ENCODE assay signal across 8 cellular contexts in the genomic region with DNA sequence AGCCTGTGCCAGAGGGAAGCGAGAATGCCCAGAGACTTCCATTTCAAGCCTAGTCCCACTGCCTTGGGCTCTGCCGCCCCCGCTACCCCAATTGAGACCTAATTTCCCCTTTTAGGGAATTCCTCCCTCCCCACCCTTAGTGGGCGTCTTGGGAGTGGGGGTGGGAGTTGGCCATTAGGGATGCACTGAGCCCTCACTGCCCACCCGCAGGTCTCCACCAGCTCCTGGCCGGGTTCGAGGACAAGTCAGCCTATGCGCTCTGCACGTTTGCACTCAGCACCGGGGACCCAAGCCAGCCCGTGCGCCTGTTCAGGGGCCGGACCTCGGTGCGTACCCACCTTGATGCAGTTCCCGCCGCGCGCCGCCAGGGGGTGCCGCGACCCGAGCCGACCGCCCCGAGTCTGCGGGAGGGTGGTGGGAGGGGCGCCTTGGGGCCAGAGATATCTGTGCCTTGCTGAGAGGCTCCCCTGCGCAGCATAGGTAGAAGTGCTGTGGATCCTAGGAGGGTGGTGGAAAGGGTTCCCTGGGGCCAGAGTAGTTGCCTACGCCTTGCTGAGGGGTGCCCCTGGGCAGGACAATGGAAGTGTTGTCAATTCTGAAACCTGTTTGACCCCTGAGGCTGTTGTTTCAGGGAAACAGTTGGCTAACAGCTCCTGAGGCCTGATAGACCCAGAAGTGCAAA. TPM values are rescaled to one million over a fixed set of nuclear protein-coding genes. Genes with fewer than 3 reads are reported as not detected.
A peak's percentile ranks its signal among the peaks of the same experiment; 100 is the strongest.
DNase-seq lines count a peak whose midpoint lies in the region; ATAC-seq, FAIRE-seq and TF ChIP-seq lines count a peak whose summit lies in the region.

No MANE protein-coding gene starts in this region.

- H3K4me1 Mint-ChIP-seq in activated CD4-positive, alpha-beta memory T cell treated with anti-CD3 and anti-CD28 coated beads, Interleukin-2, amount 10 ng/mL, durations not matched to agents 7 days and 5 days, result peaks cover 12% of the 10 kb centered on the region
- peaks cover 0 to 3% of the 10 kb centered on the region in 2 donors for H3K4me1 Mint-ChIP-seq in natural killer cell

- peaks cover 17% of the 10 kb centered on the region for H3K36me3 Mint-ChIP-seq in activated CD4-positive, alpha-beta memory T cell treated with anti-CD3 and anti-CD28 coated beads, Interleukin-2, amount 10 ng/mL, durations not matched to agents 7 days and 5 days (ENCODE audit: low read depth)
- H3K36me3 Mint-ChIP-seq in natural killer cell, result peaks cover 9% of the 10 kb centered on the region

- H3K23ac ChIP-seq in H1 (ENCODE audit: insufficient read length), result no peak overlapping the region

- 0 out of 2 replicates have a peak, but pooled peaks cover 2% of the 10 kb centered on the region for H3K79me1 ChIP-seq in H1 (ENCODE audit: low read depth, low read length)

- H3K4me3 ChIP-seq in BLaER1 (no peak overlapping the region), H1 (ENCODE audit: extremely low read depth in 1 of 4, insufficient read depth in 2 of 4, low read depth in 3 of 4, low read length in 4 of 4) (no peak overlapping the region), stomach (peak overlapping the region in 1 of 4 donors; percentile 23)

- peak; percentile 55 for ATAC-seq in GM19438 (IDR thresholded peaks at IDR 0.05; ENCODE audit: low read depth, unreplicated experiment)
- ATAC-seq in natural killer cell, result peak; percentile 87 to 99 (median 94)
- ATAC-seq in GM21528 (IDR thresholded peaks at IDR 0.05; ENCODE audit: low FRiP score, unreplicated experiment), result no peak

- H3K27ac Mint-ChIP-seq in activated CD4-positive, alpha-beta memory T cell treated with anti-CD3 and anti-CD28 coated beads, Interleukin-2, amount 10 ng/mL, durations not matched to agents 7 days and 5 days, result no peak overlapping the region
- H3K27ac Mint-ChIP-seq in natural killer cell, result no peak overlapping the region

- POLR2A ChIA-PET in activated CD4-positive, alpha-beta memory T cell treated with anti-CD3 and anti-CD28 coated beads, Interleukin-2, amount 10 ng/mL, durations not matched to agents 7 days and 5 days (lab: Charles Lee), result interaction anchor here (0.9 to 1.8 kb wide), 4 partner anchors 9 to 99 kb away, joined by 3 to 8 read pairs (median 3); a partner anchor contains a TSS
- POLR2A ChIA-PET in H1 (lab: Charles Lee; ENCODE audit: partially characterized antibody), result interaction anchor here (1.2 to 8.7 kb wide), 5 partner anchors 9 to 30 kb away, joined by 3 to 46 read pairs (median 7); a partner anchor contains a TSS

- H2BK5ac ChIP-seq in H1 (ENCODE audit: low read depth, low read length), result no peak overlapping the region; the same call in 1 of the 2 replicates

- no peak for FAIRE-seq in H1 (lab: Jason Lieb, UNC)

- TF ChIP-seq RAD21 in H1 (IDR thresholded peaks at IDR 0.05 in 1 of 2, conservative IDR thresholded peaks at IDR 0.05 in 1 of 2; ENCODE audit: low read depth in 2 of 2, low read length in 2 of 2), result peak; percentile 72 to 88

- 27% methylated on average over 30 of the region's 30 CpGs; no CpG with 5 or more reads in 1 of the 2 experiments for WGBS in H1 (ENCODE audit: extremely low coverage in 1 of 2, insufficient coverage in 1 of 2, insufficient read length in 1 of 2, insufficient replicate concordance in 2 of 2, low coverage in 1 of 2, low lambda C conversion rate in 2 of 2, missing lambda C conversion rate in 1 of 2), 2 experiments
- WGBS in stomach, 5 donors, result 14 to 43% (median 17%) methylated on average over 14 to 30 of the region's 30 CpGs

- TF ChIP-seq POLR2A in H1 (IDR thresholded peaks at IDR 0.05; ENCODE audit: control extremely low read depth in 1 of 2, low read depth in 2 of 2, low read length in 2 of 2) (no peak), stomach (IDR thresholded peaks at IDR 0.05) (no peak)

- H3K27me3 Mint-ChIP-seq in activated CD4-positive, alpha-beta memory T cell treated with anti-CD3 and anti-CD28 coated beads, Interleukin-2, amount 10 ng/mL, durations not matched to agents 7 days and 5 days, result no peaks in the 10 kb centered on the region
- no peaks in the 10 kb centered on the region for H3K27me3 Mint-ChIP-seq in natural killer cell (ENCODE audit: low read depth in 2 of 2)

- no peak overlapping the region for H3K56ac ChIP-seq in H1 (replicated peaks; ENCODE audit: insufficient read length, low read depth, low read length)

- no peak overlapping the region for H3K4me3 Mint-ChIP-seq in activated CD4-positive, alpha-beta memory T cell treated with anti-CD3 and anti-CD28 coated beads, Interleukin-2, amount 10 ng/mL, durations not matched to agents 7 days and 5 days
- H3K4me3 Mint-ChIP-seq in natural killer cell, result no peak overlapping the region

- H3K18ac ChIP-seq in H1 (ENCODE audit: extremely low read depth, low read length), result no peak overlapping the region

- DNase-seq in NCI-H1092 (lab: John Stamatoyannopoulos, UW) (peak; percentile 42), H1 (ENCODE audit: low read depth in 1 of 2, low spot score in 2 of 2) (peak in 1 of 2 experiments; percentile 98), natural killer cell (peak; percentile 66), stomach (peak; percentile 75)
- peak; percentile 79 for DNase-seq in activated CD4-positive, alpha-beta memory T cell treated with anti-CD3 and anti-CD28 coated beads, Interleukin-2, amount 10 ng/mL, durations not matched to agents 7 days and 5 days

- H3K9me3 Mint-ChIP-seq in activated CD4-positive, alpha-beta memory T cell treated with anti-CD3 and anti-CD28 coated beads, Interleukin-2, amount 10 ng/mL, durations not matched to agents 7 days and 5 days, result no peaks in the 10 kb centered on the region
- no peaks in the 10 kb centered on the region for H3K9me3 Mint-ChIP-seq in natural killer cell

- H2BK12ac ChIP-seq in H1 (ENCODE audit: low read depth, low read length), result no peak overlapping the region

- no peaks in the 10 kb centered on the region for H3K27me3 ChIP-seq in BLaER1
- H3K27me3 ChIP-seq in H1 (replicated peaks in 1 of 4; ENCODE audit: control insufficient read depth in 3 of 4, extremely low read depth in 1 of 4, insufficient read depth in 3 of 4, low read length in 3 of 4), result no peaks in the 10 kb centered on the region
- H3K27me3 ChIP-seq in stomach, result no peaks in the 10 kb centered on the region

- no peak overlapping the region for H4K8ac ChIP-seq in H1 (ENCODE audit: extremely low read depth, insufficient read depth, low read length)

- H3K9me3 ChIP-seq in BLaER1 (no peaks in the 10 kb centered on the region), H1 (ENCODE audit: insufficient read depth in 2 of 2, low read depth in 1 of 2, low read length in 1 of 2) (no peaks in the 10 kb centered on the region), stomach (no peaks in the 10 kb centered on the region)

- no peak overlapping the region for H2BK120ac ChIP-seq in H1 (replicated peaks; ENCODE audit: low read depth, low read length)

- no peak overlapping the region for H3K14ac ChIP-seq in H1 (ENCODE audit: insufficient read length)

- H3K27ac ChIP-seq in BLaER1, result no peak overlapping the region
- H3K27ac ChIP-seq in H1 (ENCODE audit: low read depth, low read length), result no peak overlapping the region
- peak overlapping the region in 1 of 5 donors; percentile 35 for H3K27ac ChIP-seq in stomach

- TF ChIP-seq CTCF in H1 (IDR thresholded peaks at IDR 0.05; ENCODE audit: control extremely low read depth in 1 of 3, insufficient read depth in 1 of 3, low read depth in 1 of 3, low read length in 3 of 3) (peak; percentile 86 to 90 (median 89)), natural killer cell (IDR thresholded peaks at IDR 0.05) (peak; percentile 87), stomach (IDR thresholded peaks at IDR 0.05) (peak in 6 of 7 experiments; percentile 4 to 97 (median 90))

- H3K4ac ChIP-seq in H1 (replicated peaks; ENCODE audit: insufficient read length, low read depth, low read length), result no peak overlapping the region

- intact Hi-C loops in natural killer cell (cut with micrococcal nuclease), result no loop called here
- intact Hi-C loops in stomach (cut with DNase I; ENCODE audit: low total_unique reads), result no loop called here

- H4K20me1 ChIP-seq in BLaER1 (peaks cover 22% of the 10 kb centered on the region), H1 (replicated peaks in 1 of 2; ENCODE audit: control insufficient read depth in 1 of 2, insufficient read depth in 2 of 2, low read length in 2 of 2) (peaks cover 0 to under 1% of the 10 kb centered on the region in 2 experiments)

- no peak overlapping the region for H2AFZ ChIP-seq in H1 (ENCODE audit: low read length)

- no peak overlapping the region for H2BK20ac ChIP-seq in H1 (ENCODE audit: low read length)

- H3K4me1 ChIP-seq in BLaER1, result peaks cover 35% of the 10 kb centered on the region
- H3K4me1 ChIP-seq in H1 (replicated peaks in 1 of 4; ENCODE audit: control insufficient read depth in 3 of 4, insufficient read depth in 4 of 4, low read length in 3 of 4), result peaks cover 0 to 2% (median 0%) of the 10 kb centered on the region in 4 experiments; a peak in 2 of 7 replicates
- peaks cover 8 to 24% (median 10%) of the 10 kb centered on the region in 4 donors for H3K4me1 ChIP-seq in stomach

- CTCF ChIA-PET in activated CD4-positive, alpha-beta memory T cell treated with anti-CD3 and anti-CD28 coated beads, Interleukin-2, amount 10 ng/mL, durations not matched to agents 7 days and 5 days (lab: Charles Lee), result interaction anchor here (0.6 to 7.5 kb wide), 22 partner anchors 8 to 416 kb away, joined by 3 to 73 read pairs (median 4); a partner anchor contains a TSS
- CTCF ChIA-PET in H1 (lab: Charles Lee; ENCODE audit: partially characterized antibody), result interaction anchor here (0.6 to 9.5 kb wide), 33 partner anchors 8 to 1873 kb away, joined by 3 to 158 read pairs (median 4); a partner anchor contains a TSS

- no peaks in the 10 kb centered on the region for H3K79me2 ChIP-seq in H1 (ENCODE audit: control insufficient read depth in 1 of 2, insufficient read depth in 2 of 2, low read length in 2 of 2)

- TF ChIP-seq EP300 in H1 (IDR thresholded peaks at IDR 0.05; ENCODE audit: borderline replicate concordance in 1 of 2, low read depth in 2 of 2, low read length in 2 of 2) (peak in 1 of 2 experiments; percentile 19; a peak in 1 of 3 replicates), stomach (IDR thresholded peaks at IDR 0.05) (no peak)

- 0 out of 2 replicates have a peak overlapping the region, but pooled peaks have one; percentile 22 for H3K4me2 ChIP-seq in BLaER1
- no peak overlapping the region for H3K4me2 ChIP-seq in H1 (ENCODE audit: insufficient read depth in 1 of 2, low read depth in 2 of 2, low read length in 2 of 2)

- H3K36me3 ChIP-seq in BLaER1, result peaks cover 89% of the 10 kb centered on the region
- H3K36me3 ChIP-seq in H1 (ENCODE audit: control insufficient read depth in 2 of 4, insufficient read depth in 4 of 4, low read length in 3 of 4), result peaks cover 4 to 40% (median 19%) of the 10 kb centered on the region in 4 experiments
- H3K36me3 ChIP-seq in stomach, result peaks cover 23 to 79% (median 78%) of the 10 kb centered on the region in 4 donors

- no peak overlapping the region for H2AK5ac ChIP-seq in H1 (ENCODE audit: low read depth, low read length)

- H3K9ac ChIP-seq in BLaER1 (no peak overlapping the region), H1 (replicated peaks in 1 of 4; ENCODE audit: extremely low read depth in 1 of 4, low read depth in 3 of 4, low read length in 3 of 4) (no peak overlapping the region)

- no peak overlapping the region for H2BK15ac ChIP-seq in H1 (ENCODE audit: low read length)

- H3K23me2 ChIP-seq in H1 (ENCODE audit: low read depth, low read length), result no peaks in the 10 kb centered on the region; the same call in 1 of the 2 replicates

- no peak overlapping the region for H4K5ac ChIP-seq in H1 (ENCODE audit: insufficient read length, low read depth, low read length)

- no peak overlapping the region for H4K91ac ChIP-seq in H1 (replicated peaks; ENCODE audit: insufficient read length, low read length)

RNA-seq across cellular contexts. Expression of a gene that starts 9.2 kb away (rescaled TPM):
- 10 to 100 TPM; 42.3 to 49.2 TPM for total RNA-seq in activated CD4-positive, alpha-beta memory T cell treated with anti-CD3 and anti-CD28 coated beads, Interleukin-2, amount 10 ng/mL, durations not matched to agents 7 days and 5 days
- 80.9 and 94.0 TPM in 2 replicates for total RNA-seq in H1 (2021; fragmentation: NEBNext Ultra II Directional; extraction: Animal tissue kit (Norgen Biotek cat#: 25700))
- 88.2 and 90.3 TPM in 2 replicates for polyA plus RNA-seq in H1 (2011; rRNA removed)
- polyA plus RNA-seq in H1 (2011; cell fraction: cytosol; rRNA removed), result 76.8 TPM
- polyA plus RNA-seq in H1 (2011; cell fraction: nucleus; rRNA removed), result 68.8 TPM
- polyA plus RNA-seq in H1 (2012, experiment 1 of 2), result 78.5 to 95.4 TPM (median 90.5 TPM) in 4 replicates
- 85.8 TPM for polyA plus RNA-seq in H1 (2012, experiment 2 of 2)
- 73.6 TPM for polyA plus RNA-seq in H1 (2013, experiment 1 of 2)
- 72.9 TPM for polyA plus RNA-seq in H1 (2013, experiment 2 of 2)
- 14.7 and 15.6 TPM in 2 replicates for polyA minus RNA-seq in H1 (2011; rRNA and poly(A)+ RNA removed)
- 22.7 TPM for polyA minus RNA-seq in H1 (2011; cell fraction: cytosol; rRNA and poly(A)+ RNA removed)
- 13.9 TPM for polyA minus RNA-seq in H1 (2011; cell fraction: nucleus; rRNA and poly(A)+ RNA removed)
- 10 to 100 TPM; 49.6 to 53.2 (median 50.2) TPM for total RNA-seq in natural killer cell
- total RNA-seq in stomach, result 10 to 100 TPM; 11.1 to 57.1 (median 36.9) TPM
- polyA plus RNA-seq in stomach, result 100 to 1,000 TPM in 1 of 3 donors, 10 to 100 TPM in 2; 58.8 to 105 (median 78.9) TPM

RNA-seq across cellular contexts. Expression of a gene that starts 14.0 kb away (rescaled TPM):
- 10 to 100 TPM; 66.6 to 68.3 TPM for total RNA-seq in activated CD4-positive, alpha-beta memory T cell treated with anti-CD3 and anti-CD28 coated beads, Interleukin-2, amount 10 ng/mL, durations not matched to agents 7 days and 5 days
- 42.0 and 43.8 TPM in 2 replicates for total RNA-seq in H1 (2021; fragmentation: NEBNext Ultra II Directional; extraction: Animal tissue kit (Norgen Biotek cat#: 25700))
- 29.4 and 31.2 TPM in 2 replicates for polyA plus RNA-seq in H1 (2011; rRNA removed)
- polyA plus RNA-seq in H1 (2011; cell fraction: cytosol; rRNA removed), result 51.1 TPM
- 35.3 TPM for polyA plus RNA-seq in H1 (2011; cell fraction: nucleus; rRNA removed)
- 37.0 to 47.9 TPM (median 45.6 TPM) in 4 replicates for polyA plus RNA-seq in H1 (2012, experiment 1 of 2)
- 29.9 TPM for polyA plus RNA-seq in H1 (2012, experiment 2 of 2)
- 48.3 TPM for polyA plus RNA-seq in H1 (2013, experiment 1 of 2)
- 56.7 TPM for polyA plus RNA-seq in H1 (2013, experiment 2 of 2)
- 11.3 and 15.2 TPM in 2 replicates for polyA minus RNA-seq in H1 (2011; rRNA and poly(A)+ RNA removed)
- polyA minus RNA-seq in H1 (2011; cell fraction: cytosol; rRNA and poly(A)+ RNA removed), result 16.9 TPM
- 12.4 TPM for polyA minus RNA-seq in H1 (2011; cell fraction: nucleus; rRNA and poly(A)+ RNA removed)
- 10 to 100 TPM; 47.8 to 52.6 (median 52.4) TPM for total RNA-seq in natural killer cell
- total RNA-seq in stomach, result 100 to 1,000 TPM in 1 of 5 donors, 10 to 100 TPM in 3, 1 to 10 TPM in 1; 2.3 to 108 (median 49.1) TPM
- polyA plus RNA-seq in stomach, result 10 to 100 TPM; 45.5 to 80.8 (median 55.6) TPM

RNA-seq across cellular contexts. Expression of a gene that starts 20.5 kb away (rescaled TPM):
- 1 to 10 TPM; 1.6 to 1.8 TPM for total RNA-seq in activated CD4-positive, alpha-beta memory T cell treated with anti-CD3 and anti-CD28 coated beads, Interleukin-2, amount 10 ng/mL, durations not matched to agents 7 days and 5 days
- total RNA-seq in H1 (2021; fragmentation: NEBNext Ultra II Directional; extraction: Animal tissue kit (Norgen Biotek cat#: 25700)), result 29.1 and 32.3 TPM in 2 replicates
- polyA plus RNA-seq in H1 (2011; rRNA removed), result 11.9 and 20.9 TPM in 2 replicates
- 11.0 TPM for polyA plus RNA-seq in H1 (2011; cell fraction: cytosol; rRNA removed)
- polyA plus RNA-seq in H1 (2011; cell fraction: nucleus; rRNA removed), result 95.5 TPM
- polyA plus RNA-seq in H1 (2012, experiment 1 of 2), result 21.9 to 33.9 TPM (median 28.9 TPM) in 4 replicates
- polyA plus RNA-seq in H1 (2012, experiment 2 of 2), result 18.1 TPM
- polyA plus RNA-seq in H1 (2013, experiment 1 of 2), result 37.5 TPM
- 34.4 TPM for polyA plus RNA-seq in H1 (2013, experiment 2 of 2)
- 7.9 and 12.2 TPM in 2 replicates for polyA minus RNA-seq in H1 (2011; rRNA and poly(A)+ RNA removed)
- 17.8 TPM for polyA minus RNA-seq in H1 (2011; cell fraction: cytosol; rRNA and poly(A)+ RNA removed)
- 29.5 TPM for polyA minus RNA-seq in H1 (2011; cell fraction: nucleus; rRNA and poly(A)+ RNA removed)
- total RNA-seq in natural killer cell, result under 1 TPM; 0.31 to 0.68 (median 0.32) TPM
- 10 to 100 TPM in 1 of 5 donors, 1 to 10 TPM in 2, under 1 TPM in 1, not detected in 1; 0.37 to 22.3 (median 7.8) TPM for total RNA-seq in stomach
- polyA plus RNA-seq in stomach, result 10 to 100 TPM in 1 of 3 donors, under 1 TPM in 2; 0.46 to 11.2 (median 0.87) TPM

RNA-seq across cellular contexts. Expression of a gene that starts 45.1 kb away (rescaled TPM):
- total RNA-seq in activated CD4-positive, alpha-beta memory T cell treated with anti-CD3 and anti-CD28 coated beads, Interleukin-2, amount 10 ng/mL, durations not matched to agents 7 days and 5 days, result 1 to 10 TPM in 1 of 2 experiments, under 1 TPM in 1; 0.90 to 1.0 TPM
- 31.8 and 33.3 TPM in 2 replicates for total RNA-seq in H1 (2021; fragmentation: NEBNext Ultra II Directional; extraction: Animal tissue kit (Norgen Biotek cat#: 25700))
- polyA plus RNA-seq in H1 (2011; rRNA removed) (33.5 and 54.4 TPM in 2 replicates), stomach (10 to 100 TPM in 2 of 3 donors, 1 to 10 TPM in 1; 8.6 to 16.6 (median 12.7) TPM)
- polyA plus RNA-seq in H1 (2011; cell fraction: cytosol; rRNA removed), result 46.5 TPM
- polyA plus RNA-seq in H1 (2011; cell fraction: nucleus; rRNA removed), result 189 TPM
- polyA plus RNA-seq in H1 (2012, experiment 1 of 2), result 21.7 to 35.2 TPM (median 31.4 TPM) in 4 replicates
- polyA plus RNA-seq in H1 (2012, experiment 2 of 2), result 24.7 TPM
- polyA plus RNA-seq in H1 (2013, experiment 1 of 2), result 19.8 TPM
- 17.5 TPM for polyA plus RNA-seq in H1 (2013, experiment 2 of 2)
- polyA minus RNA-seq in H1 (2011; rRNA and poly(A)+ RNA removed), result 21.1 and 26.4 TPM in 2 replicates
- 24.1 TPM for polyA minus RNA-seq in H1 (2011; cell fraction: cytosol; rRNA and poly(A)+ RNA removed)
- polyA minus RNA-seq in H1 (2011; cell fraction: nucleus; rRNA and poly(A)+ RNA removed), result 31.4 TPM
- total RNA-seq in natural killer cell (1 to 10 TPM; 3.1 to 4.6 (median 3.3) TPM), stomach (10 to 100 TPM in 4 of 5 donors, 1 to 10 TPM in 1; 5.3 to 36.6 (median 22.3) TPM)

RNA-seq across cellular contexts. Expression of a gene that starts 58.8 kb away (rescaled TPM):
- 10 to 100 TPM; 20.1 to 20.8 TPM for total RNA-seq in activated CD4-positive, alpha-beta memory T cell treated with anti-CD3 and anti-CD28 coated beads, Interleukin-2, amount 10 ng/mL, durations not matched to agents 7 days and 5 days
- 21.3 and 25.9 TPM in 2 replicates for total RNA-seq in H1 (2021; fragmentation: NEBNext Ultra II Directional; extraction: Animal tissue kit (Norgen Biotek cat#: 25700))
- 8.9 and 12.0 TPM in 2 replicates for polyA plus RNA-seq in H1 (2011; rRNA removed)
- 15.7 TPM for polyA plus RNA-seq in H1 (2011; cell fraction: cytosol; rRNA removed)
- polyA plus RNA-seq in H1 (2011; cell fraction: nucleus; rRNA removed), result 9.0 TPM
- 14.5 to 21.7 TPM (median 17.9 TPM) in 4 replicates for polyA plus RNA-seq in H1 (2012, experiment 1 of 2)
- polyA plus RNA-seq in H1 (2012, experiment 2 of 2), result 3.8 TPM
- polyA plus RNA-seq in H1 (2013, experiment 1 of 2), result 15.4 TPM
- polyA plus RNA-seq in H1 (2013, experiment 2 of 2), result 14.8 TPM
- polyA minus RNA-seq in H1 (2011; rRNA and poly(A)+ RNA removed), result 28.2 and 34.7 TPM in 2 replicates
- polyA minus RNA-seq in H1 (2011; cell fraction: cytosol; rRNA and poly(A)+ RNA removed), result 12.4 TPM
- 15.7 TPM for polyA minus RNA-seq in H1 (2011; cell fraction: nucleus; rRNA and poly(A)+ RNA removed)
- total RNA-seq in natural killer cell, result 10 to 100 TPM; 35.3 to 40.4 (median 37.1) TPM
- total RNA-seq in stomach, result 10 to 100 TPM in 4 of 5 donors, not detected in 1; 17.4 to 24.0 (median 19.6) TPM
- 1 to 10 TPM; 6.0 to 7.5 (median 7.3) TPM for polyA plus RNA-seq in stomach
